Comparison of ENCODE assay signal across 10 cellular contexts in genomic region chr3:134918448-134918847, GRCh38.
DNase-seq lines count a peak whose midpoint lies in the region; ATAC-seq and TF ChIP-seq lines count a peak whose summit lies in the region.
"Had no signal": no experiment of that assay in that cellular context is flagged by ENCODE, and none has a peak within 500 bp of the region (broad histone marks: within the 10 kb centered on the region; RNA-seq: fewer than 3 reads in every experiment).

No MANE protein-coding gene starts in this region.

- H3F3A ChIP-seq in MM.1S (ENCODE audit: insufficient read depth, low read length), result no peaks in the 10 kb centered on the region

- no peak overlapping the region for H3K4me2 ChIP-seq in MM.1S (ENCODE audit: low read depth, low read length)

- no peak for TF ChIP-seq POLR2A in upper lobe of left lung (IDR thresholded peaks at IDR 0.05)

- H3K36me3 ChIP-seq in MM.1S (replicated peaks; ENCODE audit: insufficient read depth, low read length) (no peaks in the 10 kb centered on the region), upper lobe of left lung (no peaks in the 10 kb centered on the region)
- H3K36me3 ChIP-seq: transverse colon had no signal

- H3K4me1 ChIP-seq in MM.1S (ENCODE audit: low read length) (no peaks in the 10 kb centered on the region), upper lobe of left lung (no peaks in the 10 kb centered on the region)
- H3K4me1 ChIP-seq: transverse colon had no signal

- H3K79me2 ChIP-seq in MM.1S (ENCODE audit: low read length), result no peaks in the 10 kb centered on the region

- DNase-seq in GM20000 (ENCODE audit: low spot score) (peak; percentile 69), MM.1S (peak; percentile 8), NCI-H345 (lab: John Stamatoyannopoulos, UW) (no peak), iPS-NIHi7 (ENCODE audit: extremely low spot score) (no peak), upper lobe of left lung (no peak), Right ventricle myocardium inferior (ENCODE audit: missing footprints) (no peak)
- DNase-seq: transverse colon had no signal

- ATAC-seq in GM18511 (IDR thresholded peaks at IDR 0.05; ENCODE audit: unreplicated experiment), result peak; percentile 95
- ATAC-seq in HG02981 (IDR thresholded peaks at IDR 0.05; ENCODE audit: unreplicated experiment), result peak; percentile 94
- no peak for ATAC-seq in upper lobe of left lung (ENCODE audit: low FRiP score in 2 of 2)
- ATAC-seq in Right ventricle myocardium inferior, result no peak

- 7 to 16% methylated on average over 1 of the region's 1 CpG for WGBS in upper lobe of left lung, 2 donors

- H2AFZ ChIP-seq in MM.1S (ENCODE audit: low read length), result no peak overlapping the region

- TF ChIP-seq CTCF in GM20000 (IDR thresholded peaks at IDR 0.05; ENCODE audit: extremely low read depth, missing control alignments) (no peak), MM.1S (IDR thresholded peaks at IDR 0.05; ENCODE audit: low read length) (no peak), upper lobe of left lung (IDR thresholded peaks at IDR 0.05) (no peak)

- H4K20me1 ChIP-seq in MM.1S (ENCODE audit: insufficient read depth, low read length), result no peaks in the 10 kb centered on the region

- H3K4me3 ChIP-seq in MM.1S (ENCODE audit: low read length), result no peak overlapping the region
- no peak overlapping the region for H3K4me3 ChIP-seq in upper lobe of left lung
- H3K4me3 ChIP-seq: transverse colon had no signal

- no peaks in the 10 kb centered on the region for H3K9me2 ChIP-seq in MM.1S (replicated peaks; ENCODE audit: insufficient read depth, low read length)

- H3K27ac ChIP-seq in MM.1S (ENCODE audit: low read length), result no peak overlapping the region
- H3K27ac ChIP-seq in upper lobe of left lung, result no peak overlapping the region
- H3K27ac ChIP-seq: C4-2B, transverse colon had no signal

- TF ChIP-seq EP300 in upper lobe of left lung (IDR thresholded peaks at IDR 0.05), result no peak

- no peaks in the 10 kb centered on the region for H3K27me3 ChIP-seq in MM.1S (replicated peaks; ENCODE audit: insufficient read depth, low read length)
- no peaks in the 10 kb centered on the region for H3K27me3 ChIP-seq in upper lobe of left lung
- H3K27me3 ChIP-seq: transverse colon had no signal

- intact Hi-C loops in Right ventricle myocardium inferior (cut with DNase I), result no loop called here

- H3K9me3 ChIP-seq in MM.1S (replicated peaks; ENCODE audit: insufficient read depth, low read length), result no peaks in the 10 kb centered on the region
- no peaks in the 10 kb centered on the region for H3K9me3 ChIP-seq in upper lobe of left lung
- H3K9me3 ChIP-seq: transverse colon had no signal

- no peak overlapping the region for H3K9ac ChIP-seq in MM.1S (ENCODE audit: low read length)

Comparison
In these comparisons a context has a peak if more than half of its experiments do, and no peak if none do; other contexts are left out.
1. ATAC-seq: peak in GM18511 (single experiment) and HG02981 (single experiment); none in upper lobe of left lung (0 of 2) and Right ventricle myocardium inferior (single experiment).
2. DNase-seq: peak in GM20000 (single experiment) and MM.1S (single experiment); none in NCI-H345 (single experiment), iPS-NIHi7 (single experiment), upper lobe of left lung (0 of 2) and Right ventricle myocardium inferior (single experiment).